In the genomic region with DNA sequence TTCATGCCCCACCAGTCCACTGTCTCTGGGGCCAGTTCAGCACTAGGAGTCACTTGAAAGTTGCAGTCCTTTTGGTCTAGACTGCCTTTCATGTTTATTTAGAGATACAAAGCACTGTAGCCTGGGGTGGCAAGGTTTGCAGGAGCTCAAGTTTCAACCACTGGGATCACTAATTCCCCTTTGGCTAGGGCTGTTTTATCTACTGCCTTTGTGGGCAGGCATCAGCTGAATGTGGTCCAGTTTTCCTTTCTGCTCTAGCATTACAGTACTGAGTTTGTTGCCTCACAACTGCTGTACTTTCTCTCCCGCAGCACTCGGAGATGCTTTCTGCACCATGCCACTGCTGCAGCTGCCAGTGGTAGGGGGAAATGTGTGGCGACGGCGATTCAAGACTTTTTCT, we compare ENCODE assay signal across 16 cellular contexts.
"Had no signal": no experiment of that assay in that cellular context is flagged by ENCODE, and none has a peak within 500 bp of the region (broad histone marks: within the 10 kb centered on the region; RNA-seq: fewer than 3 reads in every experiment).

No MANE protein-coding gene starts in this region.

- ATAC-seq: activated CD4-positive, CD25-positive, alpha-beta regulatory T cell treated with anti-CD3 and anti-CD28 coated beads, Interleukin-2, amount 50 U/mL, for 24 hours; effector memory CD8-positive, alpha-beta T cell; left cardiac atrium; lower lobe of right lung; stimulated activated effector memory CD8-positive, alpha-beta T cell treated with anti-CD3 and anti-CD28 coated beads, Interleukin-12 subunit alpha, Interleukin-12 subunit beta, amount 100 ng/mL, for 72 hours had no signal

- H3K9ac ChIP-seq: parathyroid adenoma had no signal

- DNase-seq: activated CD4-positive, alpha-beta T cell treated with anti-CD3 and anti-CD28 coated beads, Interleukin-2, amount 50 U/mL, for 1 hour; activated naive CD4-positive, alpha-beta T cell; aorta; cerebellar nuclear complex; effector memory CD8-positive, alpha-beta T cell; foreskin melanocyte; head of caudate nucleus; immature natural killer cell; left cardiac atrium; lower lobe of right lung; retina had no signal

- H3K79me2 ChIP-seq: parathyroid adenoma had no signal

- H3K9me3 ChIP-seq: breast epithelium, lower lobe of right lung had no signal

- H3K36me3 ChIP-seq: breast epithelium, lower lobe of right lung had no signal

- H3K4me3 ChIP-seq: breast epithelium, lower lobe of right lung had no signal

- H3K27ac ChIP-seq: breast epithelium, epithelial cell of prostate, lower lobe of right lung, parathyroid adenoma had no signal

- H3K4me1 ChIP-seq: breast epithelium, lower lobe of right lung, parathyroid adenoma had no signal

- H2AFZ ChIP-seq: parathyroid adenoma had no signal
